ENCODE assay signal across 27 cellular contexts in genomic region chr7:151592330-151592729, GRCh38.
DNase-seq lines count a peak whose midpoint lies in the region; ATAC-seq, FAIRE-seq and TF ChIP-seq lines count a peak whose summit lies in the region.
"Had no signal": no experiment of that assay in that cellular context is flagged by ENCODE, and none has a peak within 500 bp of the region (broad histone marks: within the 10 kb centered on the region; RNA-seq: fewer than 3 reads in every experiment).

No MANE protein-coding gene starts in this region.

- H3K27me3 ChIP-seq in osteoblast (ENCODE audit: insufficient read depth, low read length) (no peaks in the 10 kb centered on the region), right lobe of liver (no peaks in the 10 kb centered on the region)
- H3K27me3 ChIP-seq: adrenal gland, BE2C, pancreas, testis had no signal

- no peaks in the 10 kb centered on the region for H3K9me3 Mint-ChIP-seq in HFFc6
- no peaks in the 10 kb centered on the region for H3K9me3 Mint-ChIP-seq in chondrocyte (ENCODE audit: low read depth)
- no peaks in the 10 kb centered on the region for H3K9me3 Mint-ChIP-seq in activated CD4-positive, alpha-beta T cell treated with anti-CD3 and anti-CD28 coated beads, Interleukin-2, amount 10 ng/mL, durations not matched to agents 24 days and 14 days
- H3K9me3 Mint-ChIP-seq: IgD-negative memory B cell; immature natural killer cell; stimulated activated naive CD8-positive, alpha-beta T cell treated with anti-CD3 and anti-CD28 coated beads, Interleukin-15, Interleukin-2, amounts not matched to agents 100 ng/mL and 50 ng/mL, for 24 hours; T-helper 1 cell treated with Interleukin-12 subunit alpha and Interleukin-12 subunit beta and Interleukin-4 antibody, amounts not matched to agents 30 μg/mL and 1 μg/mL, for 36 hours had no signal

- H3K9me3 ChIP-seq in A549 (no peaks in the 10 kb centered on the region), osteoblast (ENCODE audit: low read depth, low read length) (no peaks in the 10 kb centered on the region), right lobe of liver (no peaks in the 10 kb centered on the region)
- H3K9me3 ChIP-seq: adrenal gland, BE2C, pancreas, testis had no signal

- H3K79me2 ChIP-seq in osteoblast (ENCODE audit: insufficient read depth, low read length), result peaks cover 69% of the 10 kb centered on the region

- peaks cover 24% of the 10 kb centered on the region for H3K36me3 ChIP-seq in osteoblast (ENCODE audit: insufficient read depth, low read length)
- peaks cover 0 to 13% (median 5%) of the 10 kb centered on the region in 4 donors for H3K36me3 ChIP-seq in right lobe of liver
- H3K36me3 ChIP-seq: adrenal gland, BE2C had no signal

- H2AFZ ChIP-seq in osteoblast (ENCODE audit: low read length), result no peak overlapping the region

- DNase-seq in A549 (ENCODE audit: low read depth in 1 of 2, low spot score in 1 of 2) (no peak), HFFc6 (no peak), chondrocyte (ENCODE audit: low spot score) (no peak), osteoblast (ENCODE audit: insufficient read length, low spot score, missing footprints) (no peak), SHP77 treated with DMSO at 0.1 percent for 48 hours (lab: John Stamatoyannopoulos, UW) (no peak), right lobe of liver (no peak)
- DNase-seq in activated CD4-positive, alpha-beta T cell treated with anti-CD3 and anti-CD28 coated beads, Interleukin-2, amount 10 ng/mL, durations not matched to agents 24 days and 14 days, result no peak
- DNase-seq: activated CD4-positive, alpha-beta T cell treated with anti-CD3 and anti-CD28 coated beads, Interleukin-2, amount 50 U/mL, for 48 hours; activated CD4-positive, CD25-positive, alpha-beta regulatory T cell; activated naive CD4-positive, alpha-beta T cell; BE2C; DMS153; immature natural killer cell; left cardiac atrium; NCI-H146; NCI-H345; NCI-H69; pancreas; RPMI8226; stimulated activated CD4-positive, alpha-beta T cell treated with anti-CD3 and anti-CD28 coated beads, Interleukin-1b, Interleukin-23, amount 100 ng/mL, for 48 hours; testis had no signal

- TF ChIP-seq CTCF in A549 (IDR thresholded peaks at IDR 0.05) (no peak), HFFc6 (IDR thresholded peaks at IDR 0.05) (no peak), chondrocyte (IDR thresholded peaks at IDR 0.05) (no peak), osteoblast (IDR thresholded peaks at IDR 0.05; ENCODE audit: extremely low read depth, low read depth, low read length) (no peak), right lobe of liver (IDR thresholded peaks at IDR 0.05) (no peak)

- CTCF ChIA-PET in A549 (lab: Yijun Ruan, JAX), result interaction anchor here (0.8 to 4.1 kb wide), 10 partner anchors 17 to 167 kb away, joined by 3 to 20 read pairs (median 5); no protein-coding TSS in a partner anchor

- H3K36me3 Mint-ChIP-seq in HFFc6 (ENCODE audit: low read depth) (peaks cover 11% of the 10 kb centered on the region), chondrocyte (ENCODE audit: low read depth) (peaks cover 5% of the 10 kb centered on the region)
- H3K36me3 Mint-ChIP-seq in activated CD4-positive, alpha-beta T cell treated with anti-CD3 and anti-CD28 coated beads, Interleukin-2, amount 10 ng/mL, durations not matched to agents 24 days and 14 days (ENCODE audit: low read depth), result peaks cover 2% of the 10 kb centered on the region

- no peaks in the 10 kb centered on the region; the same call in none of the 2 replicates for H3K27me3 Mint-ChIP-seq in HFFc6 (ENCODE audit: insufficient read depth)
- no peaks in the 10 kb centered on the region for H3K27me3 Mint-ChIP-seq in chondrocyte (ENCODE audit: low read depth)
- no peaks in the 10 kb centered on the region for H3K27me3 Mint-ChIP-seq in activated CD4-positive, alpha-beta T cell treated with anti-CD3 and anti-CD28 coated beads, Interleukin-2, amount 10 ng/mL, durations not matched to agents 24 days and 14 days
- H3K27me3 Mint-ChIP-seq: IgD-negative memory B cell; stimulated activated naive CD8-positive, alpha-beta T cell treated with anti-CD3 and anti-CD28 coated beads, Interleukin-15, Interleukin-2, amounts not matched to agents 100 ng/mL and 50 ng/mL, for 24 hours had no signal

- H3K4me3 Mint-ChIP-seq in HFFc6 (no peak overlapping the region), chondrocyte (ENCODE audit: unreplicated experiment) (no peak overlapping the region)
- no peak overlapping the region for H3K4me3 Mint-ChIP-seq in activated CD4-positive, alpha-beta T cell treated with anti-CD3 and anti-CD28 coated beads, Interleukin-2, amount 10 ng/mL, durations not matched to agents 24 days and 14 days
- H3K4me3 Mint-ChIP-seq: immature natural killer cell; stimulated activated naive CD8-positive, alpha-beta T cell treated with anti-CD3 and anti-CD28 coated beads, Interleukin-15, Interleukin-2, amounts not matched to agents 100 ng/mL and 50 ng/mL, for 24 hours; T-helper 1 cell treated with Interleukin-12 subunit alpha and Interleukin-12 subunit beta and Interleukin-4 antibody, amounts not matched to agents 30 μg/mL and 1 μg/mL, for 36 hours had no signal

- peaks cover 25% of the 10 kb centered on the region for H3K4me1 ChIP-seq in A549
- H3K4me1 ChIP-seq in osteoblast (ENCODE audit: insufficient read depth, low read length), result peaks cover 14% of the 10 kb centered on the region
- peaks cover 0 to 4% (median 0%) of the 10 kb centered on the region in 4 donors for H3K4me1 ChIP-seq in right lobe of liver
- H3K4me1 ChIP-seq: adrenal gland, BE2C, testis had no signal

- 94% methylated on average over 11 of the region's 11 CpGs for WGBS in A549 (ENCODE audit: missing lambda C conversion rate)
- 99% methylated on average over 11 of the region's 11 CpGs for WGBS in right lobe of liver (ENCODE audit: insufficient coverage, low coverage, low lambda C conversion rate, missing lambda C conversion rate)

- no peak for TF ChIP-seq EP300 in A549 (IDR thresholded peaks at IDR 0.05)

- POLR2A ChIA-PET in A549 (lab: Yijun Ruan, JAX), result no interaction called here

- no peak for TF ChIP-seq RAD21 in A549 (conservative IDR thresholded peaks at IDR 0.05 in 1 of 2, IDR thresholded peaks at IDR 0.05 in 1 of 2)

- FAIRE-seq in A549 (lab: Jason Lieb, UNC), result no peak
- FAIRE-seq: GM12878, pancreas had no signal

- ATAC-seq in A549 (no peak; a peak in 1 of 6 replicates), right lobe of liver (no peak)
- ATAC-seq: GM12878 had no signal

- peak overlapping the region; percentile 79 for H3K27ac Mint-ChIP-seq in HFFc6
- peak overlapping the region; percentile 34 for H3K27ac Mint-ChIP-seq in chondrocyte (ENCODE audit: unreplicated experiment)
- H3K27ac Mint-ChIP-seq in activated CD4-positive, alpha-beta T cell treated with anti-CD3 and anti-CD28 coated beads, Interleukin-2, amount 10 ng/mL, durations not matched to agents 24 days and 14 days, result no peak overlapping the region
- H3K27ac Mint-ChIP-seq: stimulated activated naive CD8-positive, alpha-beta T cell treated with anti-CD3 and anti-CD28 coated beads, Interleukin-15, Interleukin-2, amounts not matched to agents 100 ng/mL and 50 ng/mL, for 24 hours; T-helper 1 cell treated with Interleukin-12 subunit alpha and Interleukin-12 subunit beta and Interleukin-4 antibody, amounts not matched to agents 30 μg/mL and 1 μg/mL, for 36 hours had no signal

- intact Hi-C loops in right lobe of liver (cut with DNase I), result no loop called here
- intact Hi-C loops in activated CD4-positive, alpha-beta T cell treated with anti-CD3 and anti-CD28 coated beads, Interleukin-2, amount 10 ng/mL, durations not matched to agents 24 days and 14 days (cut with micrococcal nuclease), result no loop called here

- H3K27ac ChIP-seq in A549 (no peak overlapping the region), osteoblast (ENCODE audit: low read depth, low read length) (peak overlapping the region; percentile 82), right lobe of liver (no peak overlapping the region)
- H3K27ac ChIP-seq: adrenal gland, pancreas, SK-N-MC, testis had no signal

- no peaks in the 10 kb centered on the region for H4K20me1 ChIP-seq in osteoblast (ENCODE audit: insufficient read depth, low read length)

- H3K4me1 Mint-ChIP-seq in HFFc6 (ENCODE audit: low read depth) (peaks cover 32% of the 10 kb centered on the region), chondrocyte (ENCODE audit: low read depth) (peaks cover 24% of the 10 kb centered on the region)
- H3K4me1 Mint-ChIP-seq in activated CD4-positive, alpha-beta T cell treated with anti-CD3 and anti-CD28 coated beads, Interleukin-2, amount 10 ng/mL, durations not matched to agents 24 days and 14 days, result no peaks in the 10 kb centered on the region

- no peak overlapping the region for H3K4me3 ChIP-seq in A549
- H3K4me3 ChIP-seq in osteoblast (ENCODE audit: insufficient read depth, low read length), result no peak overlapping the region
- no peak overlapping the region for H3K4me3 ChIP-seq in right lobe of liver
- H3K4me3 ChIP-seq: adrenal gland, GM12878, pancreas, SK-N-MC, testis had no signal

- TF ChIP-seq POLR2A in A549 (IDR thresholded peaks at IDR 0.05; ENCODE audit: low read length), result no peak
- no peak for TF ChIP-seq POLR2A in right lobe of liver (IDR thresholded peaks at IDR 0.05)

- 0 out of 3 replicates have a peak overlapping the region, but pooled peaks have one; percentile 25 for H3K4me2 ChIP-seq in A549
- no peak overlapping the region for H3K4me2 ChIP-seq in osteoblast (ENCODE audit: insufficient read depth, low read length)

TF ChIP-seq in A549, 52 proteins besides CTCF, POLR2A, EP300 and RAD21 (continues in another document):
- TF ChIP-seq, protein P1, sequence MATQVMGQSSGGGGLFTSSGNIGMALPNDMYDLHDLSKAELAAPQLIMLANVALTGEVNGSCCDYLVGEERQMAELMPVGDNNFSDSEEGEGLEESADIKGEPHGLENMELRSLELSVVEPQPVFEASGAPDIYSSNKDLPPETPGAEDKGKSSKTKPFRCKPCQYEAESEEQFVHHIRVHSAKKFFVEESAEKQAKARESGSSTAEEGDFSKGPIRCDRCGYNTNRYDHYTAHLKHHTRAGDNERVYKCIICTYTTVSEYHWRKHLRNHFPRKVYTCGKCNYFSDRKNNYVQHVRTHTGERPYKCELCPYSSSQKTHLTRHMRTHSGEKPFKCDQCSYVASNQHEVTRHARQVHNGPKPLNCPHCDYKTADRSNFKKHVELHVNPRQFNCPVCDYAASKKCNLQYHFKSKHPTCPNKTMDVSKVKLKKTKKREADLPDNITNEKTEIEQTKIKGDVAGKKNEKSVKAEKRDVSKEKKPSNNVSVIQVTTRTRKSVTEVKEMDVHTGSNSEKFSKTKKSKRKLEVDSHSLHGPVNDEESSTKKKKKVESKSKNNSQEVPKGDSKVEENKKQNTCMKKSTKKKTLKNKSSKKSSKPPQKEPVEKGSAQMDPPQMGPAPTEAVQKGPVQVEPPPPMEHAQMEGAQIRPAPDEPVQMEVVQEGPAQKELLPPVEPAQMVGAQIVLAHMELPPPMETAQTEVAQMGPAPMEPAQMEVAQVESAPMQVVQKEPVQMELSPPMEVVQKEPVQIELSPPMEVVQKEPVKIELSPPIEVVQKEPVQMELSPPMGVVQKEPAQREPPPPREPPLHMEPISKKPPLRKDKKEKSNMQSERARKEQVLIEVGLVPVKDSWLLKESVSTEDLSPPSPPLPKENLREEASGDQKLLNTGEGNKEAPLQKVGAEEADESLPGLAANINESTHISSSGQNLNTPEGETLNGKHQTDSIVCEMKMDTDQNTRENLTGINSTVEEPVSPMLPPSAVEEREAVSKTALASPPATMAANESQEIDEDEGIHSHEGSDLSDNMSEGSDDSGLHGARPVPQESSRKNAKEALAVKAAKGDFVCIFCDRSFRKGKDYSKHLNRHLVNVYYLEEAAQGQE (IDR thresholded peaks at IDR 0.05), result no peak
